ENCODE assay signal across 9 cellular contexts in the genomic region with DNA sequence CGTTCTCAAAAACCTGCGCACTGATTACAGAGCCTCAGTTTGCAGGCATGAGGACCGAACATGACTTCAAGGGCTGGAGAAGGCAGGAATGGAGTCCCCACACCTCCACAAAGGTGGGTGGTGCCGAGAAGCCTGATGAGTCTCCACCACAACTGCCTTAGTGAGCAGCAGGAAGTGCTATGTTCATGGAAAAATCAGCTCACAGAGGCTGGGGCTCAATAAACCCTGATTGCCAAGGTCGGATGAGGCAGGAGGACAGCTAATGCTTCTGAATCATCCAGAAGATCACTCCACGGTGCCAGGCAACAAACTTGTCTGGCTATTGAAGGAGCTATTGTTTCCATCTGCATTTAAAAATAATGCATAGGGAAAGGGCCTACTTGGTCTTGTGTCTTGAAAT. TPM values are rescaled to one million over a fixed set of nuclear protein-coding genes. Genes with fewer than 3 reads are reported as not detected.
DNase-seq lines count a peak whose midpoint lies in the region; ATAC-seq and TF ChIP-seq lines count a peak whose summit lies in the region.
"Had no signal": no experiment of that assay in that cellular context is flagged by ENCODE, and none has a peak within 500 bp of the region (broad histone marks: within the 10 kb centered on the region; RNA-seq: fewer than 3 reads in every experiment).

No MANE protein-coding gene starts in this region.

- H3K4me1 Mint-ChIP-seq in activated CD4-positive, alpha-beta T cell treated with anti-CD3 and anti-CD28 coated beads, Interleukin-2, amount 10 ng/mL, durations not matched to agents 7 days and 5 days, result no peaks in the 10 kb centered on the region
- peaks cover 25% of the 10 kb centered on the region for H3K4me1 Mint-ChIP-seq in activated T-cell treated with anti-CD3 and anti-CD28 coated beads, Interleukin-2, amount 50 U/mL, for 24 hours (ENCODE audit: low read depth)

- peak; percentile 2 to 8 for DNase-seq in activated CD4-positive, alpha-beta T cell treated with anti-CD3 and anti-CD28 coated beads for 4 hours
- no peak for DNase-seq in activated CD4-positive, alpha-beta T cell treated with anti-CD3 and anti-CD28 coated beads, Interleukin-2, amount 10 ng/mL, durations not matched to agents 7 days and 5 days
- DNase-seq in activated T-cell treated with anti-CD3 and anti-CD28 coated beads, Interleukin-2, amount 50 U/mL, for 24 hours, result no peak
- peak; percentile 89 to 90 for DNase-seq in foreskin fibroblast
- peak; percentile 14 to 18 for DNase-seq in stimulated activated CD8-positive, alpha-beta memory T cell treated with anti-CD3 and anti-CD28 coated beads, Interleukin-15, amount 100 ng/mL, for 48 hours (ENCODE audit: low read depth in 2 of 2)
- DNase-seq in activated effector memory CD4-positive, alpha-beta T cell treated with Interleukin-2 at 50 U/mL for 16 hours, result no peak
- DNase-seq: cortex of kidney had no signal

- POLR2A ChIA-PET in activated CD4-positive, alpha-beta T cell treated with anti-CD3 and anti-CD28 coated beads, Interleukin-2, amount 10 ng/mL, durations not matched to agents 7 days and 5 days (lab: Charles Lee), result no interaction called here

- H3K27me3 Mint-ChIP-seq in activated CD4-positive, alpha-beta T cell treated with anti-CD3 and anti-CD28 coated beads, Interleukin-2, amount 10 ng/mL, durations not matched to agents 7 days and 5 days, result no peaks in the 10 kb centered on the region
- H3K27me3 Mint-ChIP-seq in activated T-cell treated with anti-CD3 and anti-CD28 coated beads, Interleukin-2, amount 50 U/mL, for 24 hours, result no peaks in the 10 kb centered on the region

- H3K4me3 ChIP-seq in foreskin fibroblast (ENCODE audit: low read depth in 1 of 2, low read length in 2 of 2), result no peak overlapping the region

- no peak for TF ChIP-seq CTCF in foreskin fibroblast (IDR thresholded peaks at IDR 0.05; ENCODE audit: low read depth, low read length)

- no peak overlapping the region for H3K4me3 Mint-ChIP-seq in activated CD4-positive, alpha-beta T cell treated with anti-CD3 and anti-CD28 coated beads, Interleukin-2, amount 10 ng/mL, durations not matched to agents 7 days and 5 days
- no peak overlapping the region for H3K4me3 Mint-ChIP-seq in activated T-cell treated with anti-CD3 and anti-CD28 coated beads, Interleukin-2, amount 50 U/mL, for 24 hours

- H3K36me3 Mint-ChIP-seq in activated CD4-positive, alpha-beta T cell treated with anti-CD3 and anti-CD28 coated beads, Interleukin-2, amount 10 ng/mL, durations not matched to agents 7 days and 5 days (ENCODE audit: low read depth), result peaks cover 28% of the 10 kb centered on the region
- H3K36me3 Mint-ChIP-seq in activated T-cell treated with anti-CD3 and anti-CD28 coated beads, Interleukin-2, amount 50 U/mL, for 24 hours (ENCODE audit: low read depth), result peaks cover 77% of the 10 kb centered on the region

- H3K9me3 Mint-ChIP-seq in activated CD4-positive, alpha-beta T cell treated with anti-CD3 and anti-CD28 coated beads, Interleukin-2, amount 10 ng/mL, durations not matched to agents 7 days and 5 days, result no peaks in the 10 kb centered on the region
- no peaks in the 10 kb centered on the region for H3K9me3 Mint-ChIP-seq in activated T-cell treated with anti-CD3 and anti-CD28 coated beads, Interleukin-2, amount 50 U/mL, for 24 hours

- ATAC-seq in GM18520 (IDR thresholded peaks at IDR 0.05; ENCODE audit: unreplicated experiment), result no peak
- ATAC-seq in HG03571 (IDR thresholded peaks at IDR 0.05; ENCODE audit: unreplicated experiment), result no peak

- CTCF ChIA-PET in activated CD4-positive, alpha-beta T cell treated with anti-CD3 and anti-CD28 coated beads, Interleukin-2, amount 10 ng/mL, durations not matched to agents 7 days and 5 days (lab: Charles Lee), result interaction anchor here (0.7 to 2.3 kb wide), 3 partner anchors 15 to 30 kb away, joined by 3 to 8 read pairs (median 3); partner anchors contain the start of gene APPL2

- no peak overlapping the region for H3K27ac Mint-ChIP-seq in activated CD4-positive, alpha-beta T cell treated with anti-CD3 and anti-CD28 coated beads, Interleukin-2, amount 10 ng/mL, durations not matched to agents 7 days and 5 days
- peak overlapping the region; percentile 88 for H3K27ac Mint-ChIP-seq in activated T-cell treated with anti-CD3 and anti-CD28 coated beads, Interleukin-2, amount 50 U/mL, for 24 hours

RNA-seq across cellular contexts. Expression of gene APPL2, which starts 31.1 kb away (rescaled TPM):
- 10 to 100 TPM; 24.6 to 27.3 TPM for total RNA-seq in activated CD4-positive, alpha-beta T cell treated with anti-CD3 and anti-CD28 coated beads, Interleukin-2, amount 10 ng/mL, durations not matched to agents 7 days and 5 days

Comparison
In these comparisons a context has a peak if more than half of its experiments do, and no peak if none do; other contexts are left out.
1. DNase-seq: peak in activated CD4-positive, alpha-beta T cell treated with anti-CD3 and anti-CD28 coated beads for 4 hours (2 of 2), foreskin fibroblast (2 of 2) and stimulated activated CD8-positive, alpha-beta memory T cell treated with anti-CD3 and anti-CD28 coated beads, Interleukin-15, amount 100 ng/mL, for 48 hours (2 of 2); none in activated CD4-positive, alpha-beta T cell treated with anti-CD3 and anti-CD28 coated beads, Interleukin-2, amount 10 ng/mL, durations not matched to agents 7 days and 5 days (single experiment), activated T-cell treated with anti-CD3 and anti-CD28 coated beads, Interleukin-2, amount 50 U/mL, for 24 hours (single experiment) and activated effector memory CD4-positive, alpha-beta T cell treated with Interleukin-2 at 50 U/mL for 16 hours (single experiment).